8 cellular contexts compared by ENCODE assay signal in the genomic region with DNA sequence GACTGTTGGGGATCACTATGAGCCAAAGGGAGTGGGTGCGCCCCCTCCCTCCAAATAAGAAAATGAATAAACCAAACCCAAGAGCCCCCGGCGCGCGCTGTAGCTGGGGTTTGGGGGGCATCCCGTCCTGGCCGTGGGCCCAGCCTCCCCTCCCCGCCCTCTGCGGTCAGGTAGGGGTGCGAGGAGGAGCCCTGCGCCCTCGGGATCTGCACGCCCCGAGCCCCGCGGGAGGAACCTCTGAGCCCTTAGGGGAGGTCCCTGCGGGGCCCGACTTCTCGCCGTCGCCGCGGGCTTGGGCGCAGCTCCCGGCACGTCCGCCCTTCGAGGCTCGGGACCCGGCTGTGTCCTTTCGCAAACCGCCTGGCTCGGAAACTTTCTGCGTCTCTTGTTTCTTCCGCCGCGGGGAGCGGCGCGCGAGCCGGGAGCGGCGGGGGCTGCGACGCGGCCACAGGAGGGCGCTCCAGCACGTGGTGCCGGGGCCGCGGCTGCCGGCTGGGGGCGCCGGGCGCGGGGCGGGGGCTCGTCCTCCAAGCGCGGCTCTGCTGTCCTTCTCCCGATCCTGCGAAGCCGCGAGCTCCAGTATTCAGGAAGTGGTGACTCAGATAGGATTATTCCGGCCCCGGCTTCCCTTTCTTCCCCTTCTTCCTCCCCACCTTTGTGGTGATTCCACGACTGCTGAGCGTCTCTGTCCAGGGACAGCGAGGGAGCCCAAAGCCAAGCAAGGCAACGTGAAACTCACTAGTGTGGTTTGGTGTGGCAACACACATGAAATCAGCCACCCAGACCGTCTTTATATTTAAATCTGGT. TPM values are rescaled to one million over a fixed set of nuclear protein-coding genes. Genes with fewer than 3 reads are reported as not detected.
DNase-seq lines count a peak whose midpoint lies in the region; ATAC-seq and TF ChIP-seq lines count a peak whose summit lies in the region.

No MANE protein-coding gene starts in this region.

- CTCF ChIA-PET in activated CD4-positive, alpha-beta T cell treated with anti-CD3 and anti-CD28 coated beads, Interleukin-2, amount 10 ng/mL, durations not matched to agents 7 days and 5 days (lab: Charles Lee), result interaction anchor here (0.6 to 5.8 kb wide), 30 partner anchors 9 to 336 kb away, joined by 3 to 55 read pairs (median 4); a partner anchor contains a TSS

- under 1% methylated on average over 26 of the region's 72 CpGs for WGBS in right lobe of liver (ENCODE audit: insufficient coverage, low coverage, low lambda C conversion rate, missing lambda C conversion rate)

- H3K27ac Mint-ChIP-seq in activated CD4-positive, alpha-beta T cell treated with anti-CD3 and anti-CD28 coated beads, Interleukin-2, amount 10 ng/mL, durations not matched to agents 7 days and 5 days, result peak overlapping the region; percentile 88
- peak overlapping the region; percentile 91 for H3K27ac Mint-ChIP-seq in dendritic cell treated with granulocyte-macrophage colony-stimulating factor and Interleukin-4, amounts not matched to agents 40 ng/mL and 50 ng/mL, for 4 days

- H3K36me3 ChIP-seq in right lobe of liver, result no peaks in the 10 kb centered on the region

- no peaks in the 10 kb centered on the region for H3K9me3 Mint-ChIP-seq in activated CD4-positive, alpha-beta T cell treated with anti-CD3 and anti-CD28 coated beads, Interleukin-2, amount 10 ng/mL, durations not matched to agents 7 days and 5 days
- no peaks in the 10 kb centered on the region for H3K9me3 Mint-ChIP-seq in dendritic cell treated with granulocyte-macrophage colony-stimulating factor and Interleukin-4, amounts not matched to agents 40 ng/mL and 50 ng/mL, for 4 days

- intact Hi-C loops in dendritic cell treated with granulocyte-macrophage colony-stimulating factor and Interleukin-4, amounts not matched to agents 40 ng/mL and 50 ng/mL, for 4 days (cut with micrococcal nuclease), result loop anchor here (10.0 kb wide), 1 partner anchor 226 kb away; no protein-coding TSS in a partner anchor
- intact Hi-C loops in right lobe of liver (cut with DNase I), result loop anchor here (5.0 to 10.0 kb wide), 3 partner anchors 94 to 316 kb away; no protein-coding TSS in a partner anchor

- H3K4me1 Mint-ChIP-seq in activated CD4-positive, alpha-beta T cell treated with anti-CD3 and anti-CD28 coated beads, Interleukin-2, amount 10 ng/mL, durations not matched to agents 7 days and 5 days, result peaks cover 51% of the 10 kb centered on the region
- H3K4me1 Mint-ChIP-seq in dendritic cell treated with granulocyte-macrophage colony-stimulating factor and Interleukin-4, amounts not matched to agents 40 ng/mL and 50 ng/mL, for 4 days (ENCODE audit: low read depth), result peaks cover 26% of the 10 kb centered on the region

- no peaks in the 10 kb centered on the region for H3K9me3 ChIP-seq in right lobe of liver

- TF ChIP-seq CTCF in GM12865 (IDR thresholded peaks at IDR 0.05; ENCODE audit: insufficient read depth, low read depth, low read length, missing control alignments) (peak; percentile 74), right lobe of liver (IDR thresholded peaks at IDR 0.05) (peak; percentile 48 to 98 (median 82))

- H3K27me3 Mint-ChIP-seq in activated CD4-positive, alpha-beta T cell treated with anti-CD3 and anti-CD28 coated beads, Interleukin-2, amount 10 ng/mL, durations not matched to agents 7 days and 5 days, result no peaks in the 10 kb centered on the region
- H3K27me3 Mint-ChIP-seq in dendritic cell treated with granulocyte-macrophage colony-stimulating factor and Interleukin-4, amounts not matched to agents 40 ng/mL and 50 ng/mL, for 4 days, result peaks cover 7% of the 10 kb centered on the region

- ATAC-seq in HG03095 (IDR thresholded peaks at IDR 0.05; ENCODE audit: unreplicated experiment), result peak; percentile 39
- ATAC-seq in right lobe of liver, result peak; percentile 55 to 66 (median 61)
- no peak for ATAC-seq in GM21447 (IDR thresholded peaks at IDR 0.05; ENCODE audit: unreplicated experiment)

- peak; percentile 74 for TF ChIP-seq POLR2A in right lobe of liver (IDR thresholded peaks at IDR 0.05)

- DNase-seq in GM12865 (ENCODE audit: low read depth) (peak; percentile 89), NCI-H345 treated with DMSO at 0.1 percent for 48 hours (lab: John Stamatoyannopoulos, UW; ENCODE audit: unreplicated experiment) (peak; percentile 50), right lobe of liver (peak; percentile 83 to 85 (median 84))
- peak; percentile 81 for DNase-seq in activated CD4-positive, alpha-beta T cell treated with anti-CD3 and anti-CD28 coated beads, Interleukin-2, amount 10 ng/mL, durations not matched to agents 7 days and 5 days
- DNase-seq in stimulated activated CD4-positive, alpha-beta T cell treated with anti-CD3 and anti-CD28 coated beads, Interleukin-4, amount 100 ng/mL, for 1 hour, result peak; percentile 81

- POLR2A ChIA-PET in activated CD4-positive, alpha-beta T cell treated with anti-CD3 and anti-CD28 coated beads, Interleukin-2, amount 10 ng/mL, durations not matched to agents 7 days and 5 days (lab: Charles Lee), result interaction anchor here (0.6 kb wide), 1 partner anchor 12 kb away, joined by 3 read pairs; no protein-coding TSS in a partner anchor

- H3K36me3 Mint-ChIP-seq in activated CD4-positive, alpha-beta T cell treated with anti-CD3 and anti-CD28 coated beads, Interleukin-2, amount 10 ng/mL, durations not matched to agents 7 days and 5 days (ENCODE audit: low read depth), result peaks cover 25% of the 10 kb centered on the region
- H3K36me3 Mint-ChIP-seq in dendritic cell treated with granulocyte-macrophage colony-stimulating factor and Interleukin-4, amounts not matched to agents 40 ng/mL and 50 ng/mL, for 4 days (ENCODE audit: low read depth), result peaks cover 7% of the 10 kb centered on the region

- no peaks in the 10 kb centered on the region for H3K27me3 ChIP-seq in right lobe of liver

- peak overlapping the region; percentile 85 for H3K4me3 Mint-ChIP-seq in activated CD4-positive, alpha-beta T cell treated with anti-CD3 and anti-CD28 coated beads, Interleukin-2, amount 10 ng/mL, durations not matched to agents 7 days and 5 days
- peak overlapping the region; percentile 96 for H3K4me3 Mint-ChIP-seq in dendritic cell treated with granulocyte-macrophage colony-stimulating factor and Interleukin-4, amounts not matched to agents 40 ng/mL and 50 ng/mL, for 4 days

- H3K4me3 ChIP-seq in GM12865 (ENCODE audit: low read depth, low read length), result peak overlapping the region; percentile 63
- H3K4me3 ChIP-seq in right lobe of liver, result peak overlapping the region; percentile 50 to 69 (median 63)

- peaks cover 0 to 22% (median 8%) of the 10 kb centered on the region in 4 donors for H3K4me1 ChIP-seq in right lobe of liver

- H3K27ac ChIP-seq in right lobe of liver, result peak overlapping the region; percentile 92 to 94 (median 94)

RNA-seq across cellular contexts. Expression of a gene that starts 1.6 kb away (rescaled TPM):
- total RNA-seq in activated CD4-positive, alpha-beta T cell treated with anti-CD3 and anti-CD28 coated beads, Interleukin-2, amount 10 ng/mL, durations not matched to agents 7 days and 5 days, result 10 to 100 TPM; 57.0 to 67.1 TPM
- 10 to 100 TPM in 2 of 6 experiments, 1 to 10 TPM in 4; 4.7 to 13.0 (median 7.4) TPM for total RNA-seq in right lobe of liver

RNA-seq across cellular contexts. Expression of a gene that starts 12.3 kb away (rescaled TPM):
- total RNA-seq in activated CD4-positive, alpha-beta T cell treated with anti-CD3 and anti-CD28 coated beads, Interleukin-2, amount 10 ng/mL, durations not matched to agents 7 days and 5 days, result 10 to 100 TPM; 42.4 to 47.5 TPM
- total RNA-seq in right lobe of liver, result 10 to 100 TPM; 27.3 to 40.1 (median 31.1) TPM

Comparison
In these comparisons a context has a peak if more than half of its experiments do, and no peak if none do; other contexts are left out.
1. RNA of a gene that starts 1.6 kb away (total RNA-seq): 57.0 to 67.1 TPM in activated CD4-positive, alpha-beta T cell treated with anti-CD3 and anti-CD28 coated beads, Interleukin-2, amount 10 ng/mL, durations not matched to agents 7 days and 5 days; 4.7 to 13.0 TPM in right lobe of liver; every median in the first group is over 4 times any median in the second.
2. Peak in every context shown above with its lines, with median percentiles within 50 percentile points of each other: DNase-seq.